Comparison of ENCODE assay signal across 1 cellular context in the genomic region with DNA sequence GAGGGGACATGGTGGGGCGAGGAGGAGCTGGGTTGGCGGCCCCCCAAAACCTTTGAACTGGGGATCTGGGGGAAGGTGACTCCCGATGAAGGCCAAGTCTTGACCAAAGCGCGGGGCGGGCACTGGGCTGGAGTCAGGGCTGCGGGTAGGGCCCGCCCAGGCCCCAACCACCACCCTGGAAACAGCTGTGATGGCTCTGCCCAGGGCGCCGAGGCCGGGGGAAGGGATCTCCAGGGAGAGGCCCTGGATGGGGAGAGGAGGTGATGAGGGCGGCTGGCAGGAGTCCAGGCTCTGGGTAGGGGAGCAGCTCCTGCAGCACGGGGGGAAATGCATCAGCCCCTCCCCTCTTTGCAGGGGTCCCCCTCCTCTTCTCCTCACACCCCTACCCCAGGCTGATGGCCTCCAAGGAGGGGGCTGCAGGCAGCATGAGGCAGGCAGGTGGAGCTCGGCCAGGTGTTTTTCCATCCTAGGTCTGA.
TF ChIP-seq lines count a peak whose summit lies in the region.

No MANE protein-coding gene starts in this region.

TF ChIP-seq in H1, 55 proteins besides CTCF, POLR2A, EP300 and RAD21 (continued from another document):
- TF ChIP-seq GTF2F1 (IDR thresholded peaks at IDR 0.05; ENCODE audit: borderline replicate concordance, low read depth, low read length) (no peak), CHD2 (IDR thresholded peaks at IDR 0.05; ENCODE audit: low read length) (no peak)
